In genomic region chr5:178461426-178461730, GRCh38 we compare ENCODE assay signal across 14 cellular contexts.
DNase-seq lines count a peak whose midpoint lies in the region; ATAC-seq, FAIRE-seq and TF ChIP-seq lines count a peak whose summit lies in the region.
"Had no signal": no experiment of that assay in that cellular context is flagged by ENCODE, and none has a peak within 500 bp of the region (broad histone marks: within the 10 kb centered on the region; RNA-seq: fewer than 3 reads in every experiment).

No MANE protein-coding gene starts in this region.

- H3K4me3 ChIP-seq in OCI-LY7 (ENCODE audit: low read depth, low read length, poor library complexity, severe bottlenecking) (no peak overlapping the region), HepG2 (replicated peaks in 1 of 3; ENCODE audit: insufficient read depth in 1 of 3, low read depth in 2 of 3, low read length in 3 of 3) (no peak overlapping the region)
- H3K4me3 ChIP-seq: GM23248 had no signal

- no peak for TF ChIP-seq RAD21 in HepG2 (CRISPR knock-in tag; IDR thresholded peaks at IDR 0.05)

- BruUV-seq in OCI-LY7 (replicated peaks; lab: Mats Ljungman, UMichigan): no TSS peak
- BruUV-seq in HepG2 (replicated peaks; lab: Mats Ljungman, UMichigan): no TSS peak

- peak; percentile 29 for TF ChIP-seq CTCF in natural killer cell (IDR thresholded peaks at IDR 0.05)
- TF ChIP-seq CTCF in OCI-LY7 (conservative IDR thresholded peaks at IDR 0.05; ENCODE audit: low read length): 0 out of 2 replicates have a peak, but pooled peaks have one; percentile 6
- TF ChIP-seq CTCF in nephron (IDR thresholded peaks at IDR 0.05; ENCODE audit: unreplicated experiment in 3 of 3): no peak
- no peak for TF ChIP-seq CTCF in HepG2 (CRISPR knock-in tag; IDR thresholded peaks at IDR 0.05)

- H3K27ac Mint-ChIP-seq in natural killer cell (no peak overlapping the region), nephron (peak overlapping the region in 2 of 3 experiments; percentile 54 to 81)
- no peak overlapping the region for H3K27ac Mint-ChIP-seq in natural killer cell treated with Interleukin-12 subunit alpha and Interleukin-12 subunit beta and Interleukin-15 and Interleukin-18, amount 100 ng/mL, for 72 hours
- H3K27ac Mint-ChIP-seq: CD4-positive, alpha-beta T cell had no signal

- H3K4me1 ChIP-seq in OCI-LY7 (ENCODE audit: insufficient read depth, low read length, poor library complexity, severe bottlenecking) (no peaks in the 10 kb centered on the region), HepG2 (ENCODE audit: insufficient read depth, low read length) (no peaks in the 10 kb centered on the region)

- no peak for TF ChIP-seq POLR2A in HepG2 (IDR thresholded peaks at IDR 0.05; ENCODE audit: insufficient read depth in 1 of 2, low read depth in 2 of 2, low read length in 2 of 2)

- H3K4me1 Mint-ChIP-seq in natural killer cell: no peaks in the 10 kb centered on the region
- no peaks in the 10 kb centered on the region for H3K4me1 Mint-ChIP-seq in natural killer cell treated with Interleukin-12 subunit alpha and Interleukin-12 subunit beta and Interleukin-15 and Interleukin-18, amount 100 ng/mL, for 72 hours (ENCODE audit: low read depth in 2 of 2)
- peaks cover 36% of the 10 kb centered on the region for H3K4me1 Mint-ChIP-seq in nephron

- CTCF ChIA-PET in OCI-LY7 (lab: Charles Lee; ENCODE audit: unreplicated experiment) (no interaction called here), HepG2 (lab: Yijun Ruan, JAX; ENCODE audit: low intra/inter-chr PET ratio, low total read pairs) (no interaction called here)

- no peaks in the 10 kb centered on the region for H3K9me2 ChIP-seq in OCI-LY7 (ENCODE audit: insufficient read depth, low read length)

- POLR2A ChIA-PET in OCI-LY7 (lab: Charles Lee): interaction anchor here (0.5 to 1.5 kb wide), 3 partner anchors 11 to 740 kb away, joined by 3 to 4 read pairs (median 3); no protein-coding TSS in a partner anchor
- POLR2A ChIA-PET in HepG2 (lab: Yijun Ruan, JAX): no interaction called here

- DNase-seq in natural killer cell: no peak
- DNase-seq in natural killer cell treated with Interleukin-12 subunit alpha and Interleukin-12 subunit beta and Interleukin-15 and Interleukin-18, amount 100 ng/mL, for 72 hours (ENCODE audit: low spot score): no peak
- DNase-seq in OCI-LY7 (ENCODE audit: low spot score): no peak
- no peak for DNase-seq in HepG2 (ENCODE audit: low spot score)
- DNase-seq in GDM1 (lab: John Stamatoyannopoulos, UW): no peak
- DNase-seq: NCI-H1105 treated with DMSO at 0.1 percent for 48 hours; NCI-H1694 treated with DMSO at 0.1 percent for 48 hours; NK-92 treated with Interleukin-12 subunit alpha and Interleukin-12 subunit beta, amount 100 ng/mL, for 24 hours had no signal

- no peak for TF ChIP-seq EP300 in HepG2 (IDR thresholded peaks at IDR 0.05; ENCODE audit: low read depth in 2 of 2, low read length in 2 of 2)
- no peak for TF ChIP-seq EP300 in HepG2 (CRISPR knock-in tag; IDR thresholded peaks at IDR 0.05; ENCODE audit: borderline replicate concordance)

- H3K9me3 Mint-ChIP-seq in natural killer cell: no peaks in the 10 kb centered on the region
- no peaks in the 10 kb centered on the region for H3K9me3 Mint-ChIP-seq in natural killer cell treated with Interleukin-12 subunit alpha and Interleukin-12 subunit beta and Interleukin-15 and Interleukin-18, amount 100 ng/mL, for 72 hours
- no peaks in the 10 kb centered on the region for H3K9me3 Mint-ChIP-seq in nephron
- H3K9me3 Mint-ChIP-seq: CD4-positive, alpha-beta T cell had no signal

- intact Hi-C loops in natural killer cell (cut with micrococcal nuclease): no loop called here
- intact Hi-C loops in OCI-LY7 (cut with micrococcal nuclease; ENCODE audit: unreplicated experiment): no loop called here
- intact Hi-C loops in HepG2 (cut with micrococcal nuclease; ENCODE audit: unreplicated experiment): no loop called here

- H3K9ac ChIP-seq in HepG2 (ENCODE audit: insufficient read depth, low read depth, low read length): no peak overlapping the region
- H3K9ac ChIP-seq: GM23248 had no signal

- H3K4me2 ChIP-seq in OCI-LY7 (ENCODE audit: low read length): no peak overlapping the region
- no peak overlapping the region for H3K4me2 ChIP-seq in HepG2 (ENCODE audit: low read depth, low read length)

- in situ Hi-C loops in HepG2 (cut with HindIII; ENCODE audit: extremely low pct_ligation_motif_present, low pct_unique_long_range_greater_than_20kb): no loop called here

- no peak for FAIRE-seq in HepG2 (lab: Jason Lieb, UNC)

- ATAC-seq in natural killer cell (no peak), GM21576 (IDR thresholded peaks at IDR 0.05; ENCODE audit: unreplicated experiment) (no peak), HepG2 (no peak), GM19395 (IDR thresholded peaks at IDR 0.05; ENCODE audit: unreplicated experiment) (no peak)
- ATAC-seq in natural killer cell treated with Interleukin-12 subunit alpha and Interleukin-12 subunit beta and Interleukin-15 and Interleukin-18, amount 100 ng/mL, for 72 hours: no peak

- H3K4me3 Mint-ChIP-seq in natural killer cell (no peak overlapping the region), nephron (no peak overlapping the region)
- no peak overlapping the region for H3K4me3 Mint-ChIP-seq in natural killer cell treated with Interleukin-12 subunit alpha and Interleukin-12 subunit beta and Interleukin-15 and Interleukin-18, amount 100 ng/mL, for 72 hours
- H3K4me3 Mint-ChIP-seq: CD4-positive, alpha-beta T cell had no signal

- peaks cover 0 to 18% of the 10 kb centered on the region in 2 experiments; a peak in 3 of 5 replicates for H3K27me3 ChIP-seq in HepG2 (ENCODE audit: control insufficient read depth in 1 of 2, insufficient read depth in 2 of 2, low read length in 2 of 2)

- H3K36me3 Mint-ChIP-seq in natural killer cell (no peaks in the 10 kb centered on the region), nephron (ENCODE audit: low read depth) (no peaks in the 10 kb centered on the region)
- H3K36me3 Mint-ChIP-seq in natural killer cell treated with Interleukin-12 subunit alpha and Interleukin-12 subunit beta and Interleukin-15 and Interleukin-18, amount 100 ng/mL, for 72 hours: no peaks in the 10 kb centered on the region

- H3K36me3 ChIP-seq in OCI-LY7 (ENCODE audit: insufficient read depth, low read length) (no peaks in the 10 kb centered on the region), HepG2 (replicated peaks in 1 of 2; ENCODE audit: control insufficient read depth in 1 of 2, insufficient read depth in 2 of 2, low read length in 2 of 2) (no peaks in the 10 kb centered on the region)

- H3K27me3 Mint-ChIP-seq in natural killer cell (ENCODE audit: low read depth in 2 of 2): no peaks in the 10 kb centered on the region
- peaks cover 2 to 7% of the 10 kb centered on the region in 2 donors for H3K27me3 Mint-ChIP-seq in natural killer cell treated with Interleukin-12 subunit alpha and Interleukin-12 subunit beta and Interleukin-15 and Interleukin-18, amount 100 ng/mL, for 72 hours
- H3K27me3 Mint-ChIP-seq in nephron (ENCODE audit: low read depth): peaks cover 4% of the 10 kb centered on the region
- H3K27me3 Mint-ChIP-seq: CD4-positive, alpha-beta T cell had no signal

- H2AFZ ChIP-seq in OCI-LY7 (ENCODE audit: low read length) (no peak overlapping the region), HepG2 (ENCODE audit: low read length) (no peak overlapping the region)
- H2AFZ ChIP-seq: GM23248 had no signal

- H3K27ac ChIP-seq in OCI-LY7 (ENCODE audit: low read depth, low read length, poor library complexity, severe bottlenecking) (no peak overlapping the region), HepG2 (ENCODE audit: extremely low read length, insufficient read depth, low read length) (no peak overlapping the region)
- H3K27ac ChIP-seq: GM23248, RWPE1 had no signal

- H3K79me2 ChIP-seq in OCI-LY7 (ENCODE audit: insufficient read depth, low read depth, low read length) (no peaks in the 10 kb centered on the region), HepG2 (ENCODE audit: insufficient read depth, low read length) (no peaks in the 10 kb centered on the region)

- H4K20me1 ChIP-seq in OCI-LY7 (ENCODE audit: insufficient read depth, low read length): no peaks in the 10 kb centered on the region
- no peaks in the 10 kb centered on the region; the same call in 1 of the 2 replicates for H4K20me1 ChIP-seq in HepG2 (ENCODE audit: insufficient read depth, low read length)

- WGBS in HepG2 (ENCODE audit: low lambda C conversion rate): 28% methylated on average over 3 of the region's 4 CpGs

- no peaks in the 10 kb centered on the region for H3K9me3 ChIP-seq in OCI-LY7 (ENCODE audit: low read length)
- no peaks in the 10 kb centered on the region for H3K9me3 ChIP-seq in HepG2 (ENCODE audit: low read length)

TF ChIP-seq in HepG2, 621 proteins besides CTCF, POLR2A, EP300 and RAD21 (continues in another document):
- no peak for TF ChIP-seq ZNF768 (CRISPR knock-in tag; IDR thresholded peaks at IDR 0.05)
- no peak for TF ChIP-seq YY1 (IDR thresholded peaks at IDR 0.05; ENCODE audit: insufficient read depth, insufficient replicate concordance, low read depth, low read length)
- no peak for TF ChIP-seq ZNF34 (CRISPR knock-in tag; IDR thresholded peaks at IDR 0.05; ENCODE audit: borderline replicate concordance)
- TF ChIP-seq HNRNPL (IDR thresholded peaks at IDR 0.05; ENCODE audit: low read depth, low read length): no peak
- TF ChIP-seq ZNF431 (CRISPR knock-in tag; IDR thresholded peaks at IDR 0.05; ENCODE audit: borderline replicate concordance, low read depth): no peak
- TF ChIP-seq ZNF160 (CRISPR knock-in tag; IDR thresholded peaks at IDR 0.05): no peak
- no peak for TF ChIP-seq MAX (IDR thresholded peaks at IDR 0.05)
- TF ChIP-seq AKAP8 (CRISPR knock-in tag; IDR thresholded peaks at IDR 0.05): no peak
- no peak for TF ChIP-seq HNRNPH1 (optimal IDR thresholded peaks at IDR 0.05; ENCODE audit: low read depth, low read length)
- TF ChIP-seq ZNF878 (CRISPR knock-in tag; IDR thresholded peaks at IDR 0.05): no peak
- no peak for TF ChIP-seq KLF11 (CRISPR knock-in tag; IDR thresholded peaks at IDR 0.05)
- no peak for TF ChIP-seq POLR2AphosphoS5 (IDR thresholded peaks at IDR 0.05; ENCODE audit: low read depth, low read length)
- TF ChIP-seq KDM2A (CRISPR knock-in tag; IDR thresholded peaks at IDR 0.05; ENCODE audit: borderline replicate concordance, low read depth): no peak
- no peak for TF ChIP-seq IRF9 (CRISPR knock-in tag; IDR thresholded peaks at IDR 0.05; ENCODE audit: borderline replicate concordance)

Comparison
In these comparisons a context has a peak if more than half of its experiments do, and no peak if none do; other contexts are left out.
1. H3K27ac Mint-ChIP-seq: peak in nephron (2 of 3); none in natural killer cell (0 of 2) and natural killer cell treated with Interleukin-12 subunit alpha and Interleukin-12 subunit beta and Interleukin-15 and Interleukin-18, amount 100 ng/mL, for 72 hours (0 of 2).
2. CTCF ChIP-seq: peak in natural killer cell (single experiment) and OCI-LY7 (single experiment); none in nephron (0 of 3) and HepG2 (single experiment).